1 cellular context compared by ENCODE assay signal in genomic region chr16:2370725-2371124, GRCh38.
TF ChIP-seq lines count a peak whose summit lies in the region.

No MANE protein-coding gene starts in this region.

TF ChIP-seq in HCT116, 20 proteins besides CTCF, POLR2A, EP300 and RAD21 (continued from another document):
- TF ChIP-seq ATF3 (IDR thresholded peaks at IDR 0.05), result no peak
- TF ChIP-seq EZH2 (IDR thresholded peaks at IDR 0.05), result no peak
- TF ChIP-seq ZNF274 (IDR thresholded peaks at IDR 0.05; ENCODE audit: low read depth, low read length), result no peak
- TF ChIP-seq FOSL1 (IDR thresholded peaks at IDR 0.05; ENCODE audit: low read depth), result no peak
- no peak for TF ChIP-seq EZH2phosphoT487 (IDR thresholded peaks at IDR 0.05; ENCODE audit: borderline replicate concordance)
- TF ChIP-seq ELF1 (IDR thresholded peaks at IDR 0.05; ENCODE audit: borderline replicate concordance, low read depth), result no peak
- no peak for TF ChIP-seq TCF7L2 (IDR thresholded peaks at IDR 0.05; ENCODE audit: borderline replicate concordance, extremely low read depth, insufficient read depth, insufficient read length)
- TF ChIP-seq POLR2AphosphoS5 (IDR thresholded peaks at IDR 0.05; ENCODE audit: low read depth, low read length), result no peak
- TF ChIP-seq MAX (IDR thresholded peaks at IDR 0.05), result no peak
- TF ChIP-seq CEBPB (IDR thresholded peaks at IDR 0.05; ENCODE audit: low read depth), result no peak
- no peak for TF ChIP-seq ZBTB33 (IDR thresholded peaks at IDR 0.05; ENCODE audit: extremely low read depth, insufficient replicate concordance, low read length)
- no peak for TF ChIP-seq CBX3 (IDR thresholded peaks at IDR 0.05; ENCODE audit: low read depth)
- TF ChIP-seq YY1 (IDR thresholded peaks at IDR 0.05; ENCODE audit: extremely low read depth, insufficient replicate concordance, low read depth, low read length), result no peak
- TF ChIP-seq SIN3A (IDR thresholded peaks at IDR 0.05; ENCODE audit: low read depth), result no peak
- TF ChIP-seq REST (IDR thresholded peaks at IDR 0.05; ENCODE audit: low read depth), result no peak
- TF ChIP-seq SRF (IDR thresholded peaks at IDR 0.05; ENCODE audit: low read depth), result no peak
